Comparison of ENCODE assay signal across 16 cellular contexts in genomic region chr4:126269106-126269505, GRCh38.
"Had no signal": no experiment of that assay in that cellular context is flagged by ENCODE, and none has a peak within 500 bp of the region (broad histone marks: within the 10 kb centered on the region; RNA-seq: fewer than 3 reads in every experiment).

No MANE protein-coding gene starts in this region.

- DNase-seq: activated CD4-positive, alpha-beta T cell treated with anti-CD3 and anti-CD28 coated beads for 4 hours; activated CD8-positive, alpha-beta memory T cell treated with anti-CD3 and anti-CD28 coated beads for 24 hours; activated naive CD4-positive, alpha-beta T cell treated with anti-CD3 and anti-CD28 coated beads, Interleukin-2, amount 50 U/mL, for 16 hours; amniotic stem cell; brain microvascular endothelial cell; endodermal cell; erythroblast; foreskin melanocyte; kidney; spleen; stimulated activated CD4-positive, alpha-beta T cell treated with anti-CD3 and anti-CD28 coated beads, Interleukin-2, amount 100 ng/mL, for 24 hours; stimulated activated naive B cell treated with anti-CD40 and anti-IgM and Interleukin-4, amounts not matched to agents 10 μg/mL and 1 μg/mL and 100 μg/mL, for 72 hours; transverse colon had no signal

- H3K27me3 Mint-ChIP-seq: stimulated activated naive B cell treated with anti-CD40 and anti-IgM and Interleukin-4, amounts not matched to agents 10 μg/mL and 1 μg/mL and 100 μg/mL, for 72 hours had no signal

- H3K36me3 ChIP-seq: brain microvascular endothelial cell, neural progenitor cell, spleen, transverse colon had no signal

- H3K4me3 ChIP-seq: neural progenitor cell, spleen, transverse colon had no signal

- H3K36me3 Mint-ChIP-seq: mesothelial cell of epicardium; neural progenitor cell; stimulated activated naive B cell treated with anti-CD40 and anti-IgM and Interleukin-4, amounts not matched to agents 10 μg/mL and 1 μg/mL and 100 μg/mL, for 72 hours had no signal

- H3K4me1 ChIP-seq: neural progenitor cell, spleen, transverse colon had no signal

- ATAC-seq: stimulated activated naive B cell treated with anti-CD40 and anti-IgM and Interleukin-4, amounts not matched to agents 10 μg/mL and 1 μg/mL and 100 μg/mL, for 72 hours had no signal

- H3K27ac Mint-ChIP-seq: endodermal cell; mesothelial cell of epicardium; neural progenitor cell; stimulated activated naive B cell treated with anti-CD40 and anti-IgM and Interleukin-4, amounts not matched to agents 10 μg/mL and 1 μg/mL and 100 μg/mL, for 72 hours; T-helper 1 cell treated with Interleukin-12 subunit alpha and Interleukin-12 subunit beta and Interleukin-4 antibody, amounts not matched to agents 30 μg/mL and 1 μg/mL, for 36 hours had no signal

- H3K27me3 ChIP-seq: brain microvascular endothelial cell, neural progenitor cell, spleen, transverse colon had no signal

- H2AFZ ChIP-seq: neural progenitor cell had no signal

- H3K27ac ChIP-seq: neural progenitor cell, spleen, transverse colon had no signal

- H3K4me3 Mint-ChIP-seq: endodermal cell; mesothelial cell of epicardium; neural progenitor cell; stimulated activated naive B cell treated with anti-CD40 and anti-IgM and Interleukin-4, amounts not matched to agents 10 μg/mL and 1 μg/mL and 100 μg/mL, for 72 hours; T-helper 1 cell treated with Interleukin-12 subunit alpha and Interleukin-12 subunit beta and Interleukin-4 antibody, amounts not matched to agents 30 μg/mL and 1 μg/mL, for 36 hours had no signal

- H3K9me3 Mint-ChIP-seq: endodermal cell, neural progenitor cell had no signal

- H3K4me1 Mint-ChIP-seq: endodermal cell; neural progenitor cell; stimulated activated naive B cell treated with anti-CD40 and anti-IgM and Interleukin-4, amounts not matched to agents 10 μg/mL and 1 μg/mL and 100 μg/mL, for 72 hours had no signal
